1 cellular context compared by ENCODE assay signal in the genomic region with DNA sequence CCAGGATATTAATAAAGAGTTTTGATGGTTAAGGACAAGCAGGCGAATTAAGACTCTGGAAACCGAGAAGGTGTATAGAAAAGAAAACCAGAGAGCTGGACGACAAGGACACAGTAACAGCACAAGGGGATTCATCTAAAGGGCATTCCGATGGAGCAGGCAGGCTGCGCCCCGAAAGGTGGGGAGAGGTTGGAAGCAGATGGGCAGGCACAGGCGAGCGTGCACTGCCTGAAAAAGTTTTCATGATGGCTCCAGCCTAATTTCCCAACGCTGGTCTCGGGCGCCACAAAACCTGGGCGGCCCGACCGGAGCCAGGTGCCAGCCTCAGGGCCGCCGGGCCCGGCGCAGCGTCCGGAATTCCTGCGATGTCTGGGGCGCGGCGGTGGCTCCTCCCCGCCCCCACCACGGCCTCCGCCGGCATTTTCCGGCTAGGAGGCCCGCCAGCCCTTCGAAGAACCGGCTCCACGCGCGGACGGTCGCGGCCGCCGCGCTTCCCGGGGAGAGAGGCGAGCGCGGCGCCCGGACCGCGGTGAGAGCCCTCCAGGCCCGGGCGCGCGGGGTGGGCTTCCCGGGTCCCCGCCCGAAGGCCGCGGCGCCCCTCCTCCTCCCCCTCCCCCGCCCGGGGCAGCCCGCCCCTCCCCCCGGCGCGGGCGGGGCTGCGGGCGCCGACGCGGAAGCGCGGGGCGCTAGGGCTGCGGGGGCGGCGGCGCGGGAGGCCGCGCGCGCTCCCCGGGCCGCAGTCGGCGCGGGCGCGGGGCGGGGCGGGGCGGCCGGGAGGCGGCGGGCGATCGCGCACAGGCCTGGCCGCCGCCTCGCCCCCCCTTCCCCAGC.
A peak's percentile ranks its signal among the peaks of the same experiment; 100 is the strongest.
TF ChIP-seq lines count a peak whose summit lies in the region.

No MANE protein-coding gene starts in this region.

TF ChIP-seq in HepG2, 621 proteins besides CTCF, POLR2A, EP300 and RAD21 (continued from another document and continues in another):
- TF ChIP-seq, protein P1, sequence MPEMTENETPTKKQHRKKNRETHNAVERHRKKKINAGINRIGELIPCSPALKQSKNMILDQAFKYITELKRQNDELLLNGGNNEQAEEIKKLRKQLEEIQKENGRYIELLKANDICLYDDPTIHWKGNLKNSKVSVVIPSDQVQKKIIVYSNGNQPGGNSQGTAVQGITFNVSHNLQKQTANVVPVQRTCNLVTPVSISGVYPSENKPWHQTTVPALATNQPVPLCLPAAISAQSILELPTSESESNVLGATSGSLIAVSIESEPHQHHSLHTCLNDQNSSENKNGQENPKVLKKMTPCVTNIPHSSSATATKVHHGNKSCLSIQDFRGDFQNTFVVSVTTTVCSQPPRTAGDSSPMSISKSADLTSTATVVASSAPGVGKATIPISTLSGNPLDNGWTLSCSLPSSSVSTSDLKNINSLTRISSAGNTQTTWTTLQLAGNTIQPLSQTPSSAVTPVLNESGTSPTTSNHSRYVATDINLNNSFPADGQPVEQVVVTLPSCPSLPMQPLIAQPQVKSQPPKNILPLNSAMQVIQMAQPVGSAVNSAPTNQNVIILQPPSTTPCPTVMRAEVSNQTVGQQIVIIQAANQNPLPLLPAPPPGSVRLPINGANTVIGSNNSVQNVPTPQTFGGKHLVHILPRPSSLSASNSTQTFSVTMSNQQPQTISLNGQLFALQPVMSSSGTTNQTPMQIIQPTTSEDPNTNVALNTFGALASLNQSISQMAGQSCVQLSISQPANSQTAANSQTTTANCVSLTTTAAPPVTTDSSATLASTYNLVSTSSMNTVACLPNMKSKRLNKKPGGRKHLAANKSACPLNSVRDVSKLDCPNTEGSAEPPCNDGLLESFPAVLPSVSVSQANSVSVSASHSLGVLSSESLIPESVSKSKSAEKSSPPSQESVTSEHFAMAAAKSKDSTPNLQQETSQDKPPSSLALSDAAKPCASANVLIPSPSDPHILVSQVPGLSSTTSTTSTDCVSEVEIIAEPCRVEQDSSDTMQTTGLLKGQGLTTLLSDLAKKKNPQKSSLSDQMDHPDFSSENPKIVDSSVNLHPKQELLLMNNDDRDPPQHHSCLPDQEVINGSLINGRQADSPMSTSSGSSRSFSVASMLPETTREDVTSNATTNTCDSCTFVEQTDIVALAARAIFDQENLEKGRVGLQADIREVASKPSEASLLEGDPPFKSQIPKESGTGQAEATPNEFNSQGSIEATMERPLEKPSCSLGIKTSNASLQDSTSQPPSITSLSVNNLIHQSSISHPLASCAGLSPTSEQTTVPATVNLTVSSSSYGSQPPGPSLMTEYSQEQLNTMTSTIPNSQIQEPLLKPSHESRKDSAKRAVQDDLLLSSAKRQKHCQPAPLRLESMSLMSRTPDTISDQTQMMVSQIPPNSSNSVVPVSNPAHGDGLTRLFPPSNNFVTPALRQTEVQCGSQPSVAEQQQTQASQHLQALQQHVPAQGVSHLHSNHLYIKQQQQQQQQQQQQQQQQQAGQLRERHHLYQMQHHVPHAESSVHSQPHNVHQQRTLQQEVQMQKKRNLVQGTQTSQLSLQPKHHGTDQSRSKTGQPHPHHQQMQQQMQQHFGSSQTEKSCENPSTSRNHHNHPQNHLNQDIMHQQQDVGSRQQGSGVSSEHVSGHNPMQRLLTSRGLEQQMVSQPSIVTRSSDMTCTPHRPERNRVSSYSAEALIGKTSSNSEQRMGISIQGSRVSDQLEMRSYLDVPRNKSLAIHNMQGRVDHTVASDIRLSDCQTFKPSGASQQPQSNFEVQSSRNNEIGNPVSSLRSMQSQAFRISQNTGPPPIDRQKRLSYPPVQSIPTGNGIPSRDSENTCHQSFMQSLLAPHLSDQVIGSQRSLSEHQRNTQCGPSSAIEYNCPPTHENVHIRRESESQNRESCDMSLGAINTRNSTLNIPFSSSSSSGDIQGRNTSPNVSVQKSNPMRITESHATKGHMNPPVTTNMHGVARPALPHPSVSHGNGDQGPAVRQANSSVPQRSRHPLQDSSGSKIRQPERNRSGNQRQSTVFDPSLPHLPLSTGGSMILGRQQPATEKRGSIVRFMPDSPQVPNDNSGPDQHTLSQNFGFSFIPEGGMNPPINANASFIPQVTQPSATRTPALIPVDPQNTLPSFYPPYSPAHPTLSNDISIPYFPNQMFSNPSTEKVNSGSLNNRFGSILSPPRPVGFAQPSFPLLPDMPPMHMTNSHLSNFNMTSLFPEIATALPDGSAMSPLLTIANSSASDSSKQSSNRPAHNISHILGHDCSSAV (CRISPR knock-in tag; IDR thresholded peaks at IDR 0.05; ENCODE audit: borderline replicate concordance) = no peak
- TF ChIP-seq ZNF451 (CRISPR knock-in tag; IDR thresholded peaks at IDR 0.05) (no peak), REXO4 (CRISPR knock-in tag; IDR thresholded peaks at IDR 0.05; ENCODE audit: borderline replicate concordance) (no peak), NFKB2 (CRISPR knock-in tag; IDR thresholded peaks at IDR 0.05; ENCODE audit: borderline replicate concordance) (peak; percentile 77; the same call in 1 of the 2 replicates), ZNF232 (CRISPR knock-in tag; IDR thresholded peaks at IDR 0.05; ENCODE audit: borderline replicate concordance) (0 out of 2 replicates have a peak, but pooled peaks have one; percentile 34), RFX3 (CRISPR knock-in tag; IDR thresholded peaks at IDR 0.05) (no peak), KMT2B (CRISPR knock-in tag; IDR thresholded peaks at IDR 0.05) (0 out of 2 replicates have a peak, but pooled peaks have one; percentile 32), POLR2G (IDR thresholded peaks at IDR 0.05; ENCODE audit: low read depth, low read length) (peak; percentile 75), CCAR2 (optimal IDR thresholded peaks at IDR 0.05; ENCODE audit: low read depth, low read length) (no peak), CBX5 (CRISPR knock-in tag; IDR thresholded peaks at IDR 0.05; ENCODE audit: borderline replicate concordance) (peak; percentile 41; the same call in 1 of the 2 replicates), ZNF333 (CRISPR knock-in tag; IDR thresholded peaks at IDR 0.05; ENCODE audit: borderline replicate concordance) (no peak), AKAP8 (CRISPR knock-in tag; IDR thresholded peaks at IDR 0.05) (0 out of 2 replicates have a peak, but pooled peaks have one; percentile 38), ZNF3 (CRISPR knock-in tag; IDR thresholded peaks at IDR 0.05) (no peak), MBD4 (IDR thresholded peaks at IDR 0.05; ENCODE audit: borderline replicate concordance, low read length) (no peak), TAF1 (CRISPR knock-in tag; IDR thresholded peaks at IDR 0.05) (peak; percentile 70), STAT5B (CRISPR knock-in tag; IDR thresholded peaks at IDR 0.05) (no peak), RFX1 (IDR thresholded peaks at IDR 0.05) (no peak), ZNF678 (CRISPR knock-in tag; IDR thresholded peaks at IDR 0.05) (no peak), ZNF563 (CRISPR knock-in tag; IDR thresholded peaks at IDR 0.05) (peak; percentile 79), ZNF292 (CRISPR knock-in tag; IDR thresholded peaks at IDR 0.05; ENCODE audit: borderline replicate concordance, low read depth) (peak; percentile 54; the same call in 1 of the 2 replicates), STAG1 (CRISPR knock-in tag; IDR thresholded peaks at IDR 0.05) (no peak; the same call in 1 of the 2 replicates), AGO2 (optimal IDR thresholded peaks at IDR 0.05; ENCODE audit: low read depth, low read length) (peak; percentile 83), ZNF766 (CRISPR knock-in tag; IDR thresholded peaks at IDR 0.05; ENCODE audit: borderline replicate concordance) (no peak), ZNF564 (CRISPR knock-in tag; IDR thresholded peaks at IDR 0.05) (no peak), ZNF780A (CRISPR knock-in tag; IDR thresholded peaks at IDR 0.05) (no peak)
- TF ChIP-seq, protein P2, sequence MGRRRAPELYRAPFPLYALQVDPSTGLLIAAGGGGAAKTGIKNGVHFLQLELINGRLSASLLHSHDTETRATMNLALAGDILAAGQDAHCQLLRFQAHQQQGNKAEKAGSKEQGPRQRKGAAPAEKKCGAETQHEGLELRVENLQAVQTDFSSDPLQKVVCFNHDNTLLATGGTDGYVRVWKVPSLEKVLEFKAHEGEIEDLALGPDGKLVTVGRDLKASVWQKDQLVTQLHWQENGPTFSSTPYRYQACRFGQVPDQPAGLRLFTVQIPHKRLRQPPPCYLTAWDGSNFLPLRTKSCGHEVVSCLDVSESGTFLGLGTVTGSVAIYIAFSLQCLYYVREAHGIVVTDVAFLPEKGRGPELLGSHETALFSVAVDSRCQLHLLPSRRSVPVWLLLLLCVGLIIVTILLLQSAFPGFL (CRISPR knock-in tag; IDR thresholded peaks at IDR 0.05) = no peak
- TF ChIP-seq, protein P3, sequence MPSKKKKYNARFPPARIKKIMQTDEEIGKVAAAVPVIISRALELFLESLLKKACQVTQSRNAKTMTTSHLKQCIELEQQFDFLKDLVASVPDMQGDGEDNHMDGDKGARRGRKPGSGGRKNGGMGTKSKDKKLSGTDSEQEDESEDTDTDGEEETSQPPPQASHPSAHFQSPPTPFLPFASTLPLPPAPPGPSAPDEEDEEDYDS (CRISPR knock-in tag; IDR thresholded peaks at IDR 0.05) = no peak
- TF ChIP-seq, protein P4, sequence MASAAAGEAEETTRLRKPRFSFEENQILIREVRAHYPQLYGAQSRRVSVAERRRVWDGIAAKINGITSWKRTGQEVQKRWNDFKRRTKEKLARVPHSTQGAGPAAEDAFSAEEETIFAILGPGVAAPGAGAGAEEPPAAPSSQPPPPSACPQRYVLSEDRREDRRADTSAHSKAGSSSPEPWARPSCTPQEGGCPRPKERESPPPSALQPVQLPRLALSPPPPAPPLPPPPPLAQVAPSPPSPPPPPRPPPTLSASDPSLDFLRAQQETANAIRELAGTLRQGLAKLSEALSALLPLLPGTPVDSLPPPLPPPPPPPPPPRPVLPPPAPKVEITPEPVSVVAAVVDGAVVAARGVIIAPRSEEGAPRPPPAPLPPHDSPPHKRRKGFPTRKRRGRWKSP (CRISPR knock-in tag; IDR thresholded peaks at IDR 0.05) = peak; percentile 48; the same call in 1 of the 2 replicates
- TF ChIP-seq, protein P5, sequence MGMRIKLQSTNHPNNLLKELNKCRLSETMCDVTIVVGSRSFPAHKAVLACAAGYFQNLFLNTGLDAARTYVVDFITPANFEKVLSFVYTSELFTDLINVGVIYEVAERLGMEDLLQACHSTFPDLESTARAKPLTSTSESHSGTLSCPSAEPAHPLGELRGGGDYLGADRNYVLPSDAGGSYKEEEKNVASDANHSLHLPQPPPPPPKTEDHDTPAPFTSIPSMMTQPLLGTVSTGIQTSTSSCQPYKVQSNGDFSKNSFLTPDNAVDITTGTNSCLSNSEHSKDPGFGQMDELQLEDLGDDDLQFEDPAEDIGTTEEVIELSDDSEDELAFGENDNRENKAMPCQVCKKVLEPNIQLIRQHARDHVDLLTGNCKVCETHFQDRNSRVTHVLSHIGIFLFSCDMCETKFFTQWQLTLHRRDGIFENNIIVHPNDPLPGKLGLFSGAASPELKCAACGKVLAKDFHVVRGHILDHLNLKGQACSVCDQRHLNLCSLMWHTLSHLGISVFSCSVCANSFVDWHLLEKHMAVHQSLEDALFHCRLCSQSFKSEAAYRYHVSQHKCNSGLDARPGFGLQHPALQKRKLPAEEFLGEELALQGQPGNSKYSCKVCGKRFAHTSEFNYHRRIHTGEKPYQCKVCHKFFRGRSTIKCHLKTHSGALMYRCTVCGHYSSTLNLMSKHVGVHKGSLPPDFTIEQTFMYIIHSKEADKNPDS (CRISPR knock-in tag; IDR thresholded peaks at IDR 0.05) = no peak
- TF ChIP-seq, protein P6, sequence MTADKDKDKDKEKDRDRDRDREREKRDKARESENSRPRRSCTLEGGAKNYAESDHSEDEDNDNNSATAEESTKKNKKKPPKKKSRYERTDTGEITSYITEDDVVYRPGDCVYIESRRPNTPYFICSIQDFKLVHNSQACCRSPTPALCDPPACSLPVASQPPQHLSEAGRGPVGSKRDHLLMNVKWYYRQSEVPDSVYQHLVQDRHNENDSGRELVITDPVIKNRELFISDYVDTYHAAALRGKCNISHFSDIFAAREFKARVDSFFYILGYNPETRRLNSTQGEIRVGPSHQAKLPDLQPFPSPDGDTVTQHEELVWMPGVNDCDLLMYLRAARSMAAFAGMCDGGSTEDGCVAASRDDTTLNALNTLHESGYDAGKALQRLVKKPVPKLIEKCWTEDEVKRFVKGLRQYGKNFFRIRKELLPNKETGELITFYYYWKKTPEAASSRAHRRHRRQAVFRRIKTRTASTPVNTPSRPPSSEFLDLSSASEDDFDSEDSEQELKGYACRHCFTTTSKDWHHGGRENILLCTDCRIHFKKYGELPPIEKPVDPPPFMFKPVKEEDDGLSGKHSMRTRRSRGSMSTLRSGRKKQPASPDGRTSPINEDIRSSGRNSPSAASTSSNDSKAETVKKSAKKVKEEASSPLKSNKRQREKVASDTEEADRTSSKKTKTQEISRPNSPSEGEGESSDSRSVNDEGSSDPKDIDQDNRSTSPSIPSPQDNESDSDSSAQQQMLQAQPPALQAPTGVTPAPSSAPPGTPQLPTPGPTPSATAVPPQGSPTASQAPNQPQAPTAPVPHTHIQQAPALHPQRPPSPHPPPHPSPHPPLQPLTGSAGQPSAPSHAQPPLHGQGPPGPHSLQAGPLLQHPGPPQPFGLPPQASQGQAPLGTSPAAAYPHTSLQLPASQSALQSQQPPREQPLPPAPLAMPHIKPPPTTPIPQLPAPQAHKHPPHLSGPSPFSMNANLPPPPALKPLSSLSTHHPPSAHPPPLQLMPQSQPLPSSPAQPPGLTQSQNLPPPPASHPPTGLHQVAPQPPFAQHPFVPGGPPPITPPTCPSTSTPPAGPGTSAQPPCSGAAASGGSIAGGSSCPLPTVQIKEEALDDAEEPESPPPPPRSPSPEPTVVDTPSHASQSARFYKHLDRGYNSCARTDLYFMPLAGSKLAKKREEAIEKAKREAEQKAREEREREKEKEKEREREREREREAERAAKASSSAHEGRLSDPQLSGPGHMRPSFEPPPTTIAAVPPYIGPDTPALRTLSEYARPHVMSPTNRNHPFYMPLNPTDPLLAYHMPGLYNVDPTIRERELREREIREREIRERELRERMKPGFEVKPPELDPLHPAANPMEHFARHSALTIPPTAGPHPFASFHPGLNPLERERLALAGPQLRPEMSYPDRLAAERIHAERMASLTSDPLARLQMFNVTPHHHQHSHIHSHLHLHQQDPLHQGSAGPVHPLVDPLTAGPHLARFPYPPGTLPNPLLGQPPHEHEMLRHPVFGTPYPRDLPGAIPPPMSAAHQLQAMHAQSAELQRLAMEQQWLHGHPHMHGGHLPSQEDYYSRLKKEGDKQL (CRISPR knock-in tag; IDR thresholded peaks at IDR 0.05; ENCODE audit: low read depth) = no peak
- TF ChIP-seq, protein P7, sequence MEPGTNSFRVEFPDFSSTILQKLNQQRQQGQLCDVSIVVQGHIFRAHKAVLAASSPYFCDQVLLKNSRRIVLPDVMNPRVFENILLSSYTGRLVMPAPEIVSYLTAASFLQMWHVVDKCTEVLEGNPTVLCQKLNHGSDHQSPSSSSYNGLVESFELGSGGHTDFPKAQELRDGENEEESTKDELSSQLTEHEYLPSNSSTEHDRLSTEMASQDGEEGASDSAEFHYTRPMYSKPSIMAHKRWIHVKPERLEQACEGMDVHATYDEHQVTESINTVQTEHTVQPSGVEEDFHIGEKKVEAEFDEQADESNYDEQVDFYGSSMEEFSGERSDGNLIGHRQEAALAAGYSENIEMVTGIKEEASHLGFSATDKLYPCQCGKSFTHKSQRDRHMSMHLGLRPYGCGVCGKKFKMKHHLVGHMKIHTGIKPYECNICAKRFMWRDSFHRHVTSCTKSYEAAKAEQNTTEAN (CRISPR knock-in tag; conservative IDR thresholded peaks at IDR 0.05) = 0 out of 2 replicates have a peak, but pooled peaks have one; percentile 24
